In the genomic region with DNA sequence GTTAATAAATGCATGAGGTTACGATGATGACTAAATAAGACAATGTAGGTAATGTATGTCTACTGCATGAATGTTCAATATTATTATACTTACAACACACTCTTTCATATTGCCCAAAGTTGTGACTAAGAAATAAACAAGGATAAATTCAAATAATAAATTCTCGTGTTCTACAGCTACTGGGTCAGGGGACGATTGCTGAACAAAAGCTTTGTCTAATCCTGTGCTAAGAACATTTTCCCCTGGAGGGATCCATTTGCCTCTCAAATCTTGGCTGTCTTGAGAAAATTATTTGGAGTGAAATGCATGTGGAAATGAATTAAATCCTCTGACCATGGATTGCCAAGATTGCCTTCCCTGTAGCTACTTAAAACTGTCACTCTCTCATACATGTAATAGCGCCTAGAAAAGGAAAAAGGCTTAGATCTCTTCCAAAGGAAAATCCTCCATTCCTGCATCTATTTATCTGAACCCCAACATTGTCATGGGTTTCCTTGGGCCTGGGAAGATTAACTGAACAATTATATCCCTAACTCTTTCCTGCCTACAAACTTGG, we compare ENCODE assay signal across 9 cellular contexts.
"Had no signal": no experiment of that assay in that cellular context is flagged by ENCODE, and none has a peak within 500 bp of the region (broad histone marks: within the 10 kb centered on the region; RNA-seq: fewer than 3 reads in every experiment).

No MANE protein-coding gene starts in this region.

- H3K4me3 ChIP-seq: GM23248, HAP-1 had no signal

- H2AFZ ChIP-seq: GM23248 had no signal

- DNase-seq: GM23248, GOT3, H7, HFFc6 had no signal

- H3K27ac Mint-ChIP-seq: HFFc6, IgD-negative memory B cell had no signal

- H3K4me1 Mint-ChIP-seq: IgD-negative memory B cell had no signal

- ATAC-seq: HCT116, HepG2 had no signal

- FAIRE-seq: HepG2 had no signal

- H3K27ac ChIP-seq: GM23248, HL-60 had no signal

- H3K36me3 ChIP-seq: HAP-1 had no signal

- H3K9ac ChIP-seq: GM23248 had no signal

- H3K9me3 ChIP-seq: HAP-1 had no signal

- H3K4me1 ChIP-seq: HAP-1 had no signal

- H3K36me3 Mint-ChIP-seq: IgD-negative memory B cell had no signal

- H3K4me3 Mint-ChIP-seq: HFFc6, IgD-negative memory B cell had no signal
